ENCODE assay signal across 1 cellular context in the genomic region with DNA sequence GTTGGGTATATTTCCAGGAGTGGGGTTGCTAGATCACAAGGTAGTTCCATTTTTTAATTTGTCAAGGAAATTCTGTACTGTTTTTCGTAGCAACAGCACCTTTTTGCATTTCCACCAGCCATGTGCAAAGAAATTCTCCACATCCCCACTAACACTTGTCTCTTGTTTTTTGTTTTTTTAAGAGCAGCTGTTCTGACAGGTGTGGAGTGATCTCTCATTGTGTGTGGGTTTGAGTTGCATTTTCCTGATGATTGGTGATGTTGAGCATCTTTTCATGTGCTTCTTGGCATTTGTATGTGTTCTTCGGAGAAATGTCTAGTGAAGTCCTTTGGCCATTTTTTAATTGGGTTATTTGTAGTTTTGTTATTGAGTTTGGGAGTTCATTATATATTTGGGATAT.
TF ChIP-seq lines count a peak whose summit lies in the region.

No MANE protein-coding gene starts in this region.

TF ChIP-seq in H1, 55 proteins besides CTCF, POLR2A, EP300 and RAD21 (continued from another document):
- no peak for TF ChIP-seq BRCA1 (IDR thresholded peaks at IDR 0.05; ENCODE audit: low read depth, low read length)
